ENCODE assay signal across 1 cellular context in genomic region chr7:138864667-138865066, GRCh38.
TF ChIP-seq lines count a peak whose summit lies in the region.

No MANE protein-coding gene starts in this region.

TF ChIP-seq in SK-N-SH, 30 proteins besides CTCF, POLR2A, EP300 and RAD21 (continued from another document):
- TF ChIP-seq REST (IDR thresholded peaks at IDR 0.05; ENCODE audit: low read depth, low read length) (no peak), YY1 (IDR thresholded peaks at IDR 0.05; ENCODE audit: low read depth) (no peak), EZH2phosphoT487 (IDR thresholded peaks at IDR 0.05; ENCODE audit: borderline replicate concordance, low read depth) (no peak), FOSL2 (IDR thresholded peaks at IDR 0.05; ENCODE audit: borderline replicate concordance, low read depth) (peak; percentile 80)
TF ChIP-seq in SK-N-SH: peak in this region for 6.
